In genomic region chr14:50714452-50715073, GRCh38 we compare ENCODE assay signal across 8 cellular contexts. TPM values are rescaled to one million over a fixed set of nuclear protein-coding genes. Genes with fewer than 3 reads are reported as not detected.
DNase-seq lines count a peak whose midpoint lies in the region; ATAC-seq, FAIRE-seq and TF ChIP-seq lines count a peak whose summit lies in the region.

No MANE protein-coding gene starts in this region.

- H3K4me3 Mint-ChIP-seq in activated naive CD8-positive, alpha-beta T cell treated with anti-CD3 and anti-CD28 coated beads, Interleukin-2, amount 50 U/mL, for 24 hours = no peak overlapping the region
- no peak overlapping the region for H3K4me3 Mint-ChIP-seq in mesothelial cell of epicardium

- H2AFZ ChIP-seq in Karpas-422 (ENCODE audit: low read length) = no peak overlapping the region

- H3K4me1 ChIP-seq in Karpas-422 (ENCODE audit: low read length) = no peaks in the 10 kb centered on the region

- H3K27me3 Mint-ChIP-seq in activated naive CD8-positive, alpha-beta T cell treated with anti-CD3 and anti-CD28 coated beads, Interleukin-2, amount 50 U/mL, for 24 hours = peaks cover 2% of the 10 kb centered on the region
- H3K27me3 Mint-ChIP-seq in mesothelial cell of epicardium (ENCODE audit: low read depth) = no peaks in the 10 kb centered on the region

- no peaks in the 10 kb centered on the region for H3K9me3 Mint-ChIP-seq in activated naive CD8-positive, alpha-beta T cell treated with anti-CD3 and anti-CD28 coated beads, Interleukin-2, amount 50 U/mL, for 24 hours
- H3K9me3 Mint-ChIP-seq in mesothelial cell of epicardium = no peaks in the 10 kb centered on the region

- peak; percentile 61 for ATAC-seq in activated naive CD8-positive, alpha-beta T cell treated with anti-CD3 and anti-CD28 coated beads, Interleukin-2, amount 50 U/mL, for 24 hours

- no peak overlapping the region for H3K4me3 ChIP-seq in Karpas-422 (ENCODE audit: low read length)

- H3K27ac Mint-ChIP-seq in activated naive CD8-positive, alpha-beta T cell treated with anti-CD3 and anti-CD28 coated beads, Interleukin-2, amount 50 U/mL, for 24 hours = no peak overlapping the region
- no peak overlapping the region for H3K27ac Mint-ChIP-seq in mesothelial cell of epicardium

- no peak overlapping the region for H3K9ac ChIP-seq in Karpas-422 (ENCODE audit: low read length)

- no peak overlapping the region for H3K27ac ChIP-seq in Karpas-422 (ENCODE audit: low read length)

- peak; percentile 58 for DNase-seq in ELR (ENCODE audit: low read depth)
- DNase-seq in Karpas-422 = peak; percentile 80
- no peak for DNase-seq in activated naive CD8-positive, alpha-beta T cell treated with anti-CD3 and anti-CD28 coated beads, Interleukin-2, amount 50 U/mL, for 24 hours
- peak; percentile 59 for DNase-seq in kidney tubule cell (ENCODE audit: low spot score)
- no peak for DNase-seq in NCI-H2029 (lab: John Stamatoyannopoulos, UW)
- DNase-seq in mesothelial cell of epicardium (ENCODE audit: low spot score in 2 of 2, unreplicated experiment in 2 of 2) = no peak
- no peak for DNase-seq in occipital lobe (lab: John Stamatoyannopoulos, UW)

- no peaks in the 10 kb centered on the region for H3K9me3 ChIP-seq in Karpas-422 (ENCODE audit: low read length)

- H3K27me3 ChIP-seq in Karpas-422 (ENCODE audit: low read length) = no peaks in the 10 kb centered on the region

- FAIRE-seq in A204.1 (lab: Jason Lieb, UNC) = peak; percentile 93

- H3K79me2 ChIP-seq in Karpas-422 (ENCODE audit: low read length) = no peaks in the 10 kb centered on the region

- no peaks in the 10 kb centered on the region for H3K9me2 ChIP-seq in Karpas-422 (replicated peaks; ENCODE audit: insufficient read depth, low read length)

- TF ChIP-seq CTCF in mesothelial cell of epicardium (IDR thresholded peaks at IDR 0.05; ENCODE audit: unreplicated experiment) = no peak

- no peak overlapping the region for H3K4me2 ChIP-seq in Karpas-422 (ENCODE audit: low read depth, low read length, poor library complexity, severe bottlenecking)

- H3K36me3 ChIP-seq in Karpas-422 (ENCODE audit: insufficient read depth, low read length) = no peaks in the 10 kb centered on the region

- H4K20me1 ChIP-seq in Karpas-422 (ENCODE audit: insufficient read depth, low read depth, low read length) = no peaks in the 10 kb centered on the region

- H3K36me3 Mint-ChIP-seq in activated naive CD8-positive, alpha-beta T cell treated with anti-CD3 and anti-CD28 coated beads, Interleukin-2, amount 50 U/mL, for 24 hours (ENCODE audit: low read depth) = no peaks in the 10 kb centered on the region
- no peaks in the 10 kb centered on the region for H3K36me3 Mint-ChIP-seq in mesothelial cell of epicardium

- H3K4me1 Mint-ChIP-seq in activated naive CD8-positive, alpha-beta T cell treated with anti-CD3 and anti-CD28 coated beads, Interleukin-2, amount 50 U/mL, for 24 hours = no peaks in the 10 kb centered on the region
- H3K4me1 Mint-ChIP-seq in mesothelial cell of epicardium = peaks cover 6% of the 10 kb centered on the region

RNA-seq across cellular contexts. Expression of gene SAV1, which starts 46.5 kb away (rescaled TPM):
- 14.7 and 22.0 TPM in 2 replicates for total RNA-seq in Karpas-422 (2014; rRNA removed; shearing (Covaris generic); ENCODE audit: low replicate concordance)
- total RNA-seq in mesothelial cell of epicardium (29.9 to 33.5 TPM (median 31.7 TPM) in 3 replicates), occipital lobe (39.5 TPM)

Comparison
In these comparisons a context has a peak if more than half of its experiments do, and no peak if none do; other contexts are left out.
1. DNase-seq: peak in ELR (single experiment), Karpas-422 (single experiment) and kidney tubule cell (single experiment); none in activated naive CD8-positive, alpha-beta T cell treated with anti-CD3 and anti-CD28 coated beads, Interleukin-2, amount 50 U/mL, for 24 hours (single experiment), NCI-H2029 (single experiment), mesothelial cell of epicardium (0 of 2) and occipital lobe (single experiment).